16 cellular contexts compared by ENCODE assay signal in the genomic region with DNA sequence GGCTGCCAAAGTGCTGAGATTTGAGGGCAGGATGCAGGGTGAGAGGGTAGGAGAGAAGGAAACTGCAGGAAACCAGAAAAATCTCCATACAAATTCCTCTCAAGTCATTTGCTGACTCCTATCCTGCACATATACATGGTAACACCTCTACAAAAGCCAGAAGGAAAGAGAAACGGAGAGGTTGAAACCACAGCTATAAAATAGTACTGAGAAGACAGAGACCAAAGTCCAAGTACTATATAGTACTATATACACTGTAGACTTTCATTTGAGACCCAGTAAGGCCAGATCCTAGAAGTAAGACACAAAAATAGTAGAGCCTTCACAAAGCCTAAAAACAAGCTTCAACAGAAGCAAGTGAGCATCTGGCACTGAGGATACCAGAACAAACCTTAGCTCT.
DNase-seq lines count a peak whose midpoint lies in the region; ATAC-seq and TF ChIP-seq lines count a peak whose summit lies in the region.
"Had no signal": no experiment of that assay in that cellular context is flagged by ENCODE, and none has a peak within 500 bp of the region (broad histone marks: within the 10 kb centered on the region; RNA-seq: fewer than 3 reads in every experiment).

No MANE protein-coding gene starts in this region.

- H3K27ac Mint-ChIP-seq in GM23338, result no peak overlapping the region; the same call in 1 of the 2 replicates
- peak overlapping the region; percentile 94 for H3K27ac Mint-ChIP-seq in WTC11
- peak overlapping the region; percentile 21 for H3K27ac Mint-ChIP-seq in nephron progenitor cell
- H3K27ac Mint-ChIP-seq: CD4-positive, alpha-beta T cell; HFFc6 had no signal

- DNase-seq in GM23338 (ENCODE audit: low spot score) (peak; percentile 19), WTC11 (ENCODE audit: low spot score) (no peak), nephron progenitor cell (no peak), WERI-Rb-1 (no peak), G401 (ENCODE audit: low spot score) (no peak), HUDEP-2 (lab: John Stamatoyannopoulos, UW; ENCODE audit: unreplicated experiment in 76 of 76) (no peak)
- DNase-seq: AML-193; Caco-2; CD4-positive, alpha-beta T cell; GF-D8; HFFc6 had no signal

- H3K27me3 ChIP-seq in GM23338 (ENCODE audit: insufficient read depth) (no peaks in the 10 kb centered on the region), iPS-20b (ENCODE audit: insufficient read depth, low read length) (no peaks in the 10 kb centered on the region), WERI-Rb-1 (ENCODE audit: insufficient read depth, low read depth, severe bottlenecking) (no peaks in the 10 kb centered on the region)

- H3K9me3 ChIP-seq in iPS-20b (ENCODE audit: insufficient read depth, low read depth, low read length) (peaks cover 12% of the 10 kb centered on the region; the same call in 1 of the 2 replicates), WERI-Rb-1 (ENCODE audit: severe bottlenecking) (no peaks in the 10 kb centered on the region)
- H3K9me3 ChIP-seq: A549, Caco-2 had no signal

- H2AFZ ChIP-seq in GM23338, result no peak overlapping the region

- no peak overlapping the region for H3K9ac ChIP-seq in iPS-20b (ENCODE audit: low read depth, low read length)

- CTCF ChIA-PET in WTC11 (lab: Charles Lee), result interaction anchor here (0.7 kb wide), 1 partner anchor 261 kb away, joined by 4 read pairs; no protein-coding TSS in a partner anchor

- H3K4me1 Mint-ChIP-seq in GM23338 (peaks cover 21% of the 10 kb centered on the region), WTC11 (peaks cover 34% of the 10 kb centered on the region), nephron progenitor cell (no peaks in the 10 kb centered on the region)

- no peak overlapping the region for H3K4me3 ChIP-seq in GM23338
- no peak overlapping the region for H3K4me3 ChIP-seq in iPS-20b (ENCODE audit: low read length)
- H3K4me3 ChIP-seq in WERI-Rb-1 (ENCODE audit: low read depth, low read length), result no peak overlapping the region
- H3K4me3 ChIP-seq: A549 had no signal

- no peaks in the 10 kb centered on the region for H4K20me1 ChIP-seq in GM23338 (replicated peaks; ENCODE audit: insufficient read depth)

- peaks cover 25% of the 10 kb centered on the region; the same call in 1 of the 2 replicates for H3K36me3 ChIP-seq in GM23338 (ENCODE audit: insufficient read depth)
- peaks cover 17% of the 10 kb centered on the region for H3K36me3 ChIP-seq in iPS-20b (ENCODE audit: insufficient read depth, low read depth, low read length)
- peaks cover 3% of the 10 kb centered on the region; the same call in 1 of the 2 replicates for H3K36me3 ChIP-seq in WERI-Rb-1

- H3K9me3 Mint-ChIP-seq in GM23338, result peaks cover 33% of the 10 kb centered on the region
- H3K9me3 Mint-ChIP-seq in WTC11, result peaks cover 23% of the 10 kb centered on the region
- no peaks in the 10 kb centered on the region for H3K9me3 Mint-ChIP-seq in nephron progenitor cell
- H3K9me3 Mint-ChIP-seq: CD4-positive, alpha-beta T cell; HFFc6 had no signal

- in situ Hi-C loops in G401 (cut with HindIII; ENCODE audit: low sequenced_read_pairs), result no loop called here

- ATAC-seq in GM23338, result no peak
- peak; percentile 37 for ATAC-seq in WTC11
- ATAC-seq: A549, HCT116 had no signal

- POLR2A ChIA-PET in WTC11 (lab: Charles Lee), result no interaction called here

- peaks cover 16% of the 10 kb centered on the region for H3K4me1 ChIP-seq in GM23338 (ENCODE audit: insufficient read depth)
- H3K4me1 ChIP-seq in iPS-20b (ENCODE audit: insufficient read depth, low read length), result peaks cover 22% of the 10 kb centered on the region; the same call in 1 of the 2 replicates
- H3K4me1 ChIP-seq: A549 had no signal

- TF ChIP-seq CTCF in GM23338 (conservative IDR thresholded peaks at IDR 0.05; ENCODE audit: low read depth in 2 of 2) (no peak), WTC11 (IDR thresholded peaks at IDR 0.05) (no peak), nephron progenitor cell (IDR thresholded peaks at IDR 0.05) (no peak), WERI-Rb-1 (IDR thresholded peaks at IDR 0.05; ENCODE audit: low read depth, low read length) (no peak)

- H3K79me2 ChIP-seq in GM23338 (replicated peaks; ENCODE audit: insufficient read depth), result 0 out of 2 replicates have a peak, but pooled peaks cover 3% of the 10 kb centered on the region

- H3K4me2 ChIP-seq in GM23338, result no peak overlapping the region
- H3K4me2 ChIP-seq: A549 had no signal

- no peaks in the 10 kb centered on the region for H3F3A ChIP-seq in GM23338 (replicated peaks; ENCODE audit: low read depth)

- H3K9me2 ChIP-seq in GM23338 (ENCODE audit: insufficient read depth), result no peaks in the 10 kb centered on the region

- H3K4me3 Mint-ChIP-seq in GM23338, result no peak overlapping the region
- H3K4me3 Mint-ChIP-seq in WTC11, result no peak overlapping the region
- H3K4me3 Mint-ChIP-seq in nephron progenitor cell, result no peak overlapping the region
- H3K4me3 Mint-ChIP-seq: CD4-positive, alpha-beta T cell; HFFc6 had no signal

- H3K36me3 Mint-ChIP-seq in GM23338 (ENCODE audit: low read depth), result peaks cover 51% of the 10 kb centered on the region
- H3K36me3 Mint-ChIP-seq in WTC11, result peaks cover 43% of the 10 kb centered on the region
- H3K36me3 Mint-ChIP-seq in nephron progenitor cell (ENCODE audit: low read depth), result peaks cover 16% of the 10 kb centered on the region

- H3K27ac ChIP-seq in GM23338 (ENCODE audit: low read depth) (no peak overlapping the region), iPS-20b (ENCODE audit: low read length) (peak overlapping the region; percentile 63), WERI-Rb-1 (no peak overlapping the region)
- H3K27ac ChIP-seq: 22Rv1, A549, C4-2B had no signal

- peaks cover 4% of the 10 kb centered on the region for H3K27me3 Mint-ChIP-seq in GM23338 (ENCODE audit: insufficient read depth, low read depth, poor library complexity)
- H3K27me3 Mint-ChIP-seq in WTC11 (ENCODE audit: low read depth), result no peaks in the 10 kb centered on the region
- H3K27me3 Mint-ChIP-seq in nephron progenitor cell (ENCODE audit: low read depth, poor library complexity), result peaks cover 2% of the 10 kb centered on the region
- H3K27me3 Mint-ChIP-seq: CD4-positive, alpha-beta T cell had no signal

TF ChIP-seq in GM23338, 12 proteins besides CTCF, POLR2A, EP300 and RAD21:
- TF ChIP-seq CREB1 (CRISPR knock-in tag; IDR thresholded peaks at IDR 0.05; ENCODE audit: low read depth) (no peak), ZNF114 (CRISPR knock-in tag; IDR thresholded peaks at IDR 0.05) (no peak), EZH2 (IDR thresholded peaks at IDR 0.05; ENCODE audit: low read depth, unreplicated experiment) (no peak), ZNF331 (CRISPR knock-in tag; IDR thresholded peaks at IDR 0.05; ENCODE audit: low read depth) (no peak), POLR2AphosphoS5 (IDR thresholded peaks at IDR 0.05; ENCODE audit: low read depth) (no peak), JUNB (IDR thresholded peaks at IDR 0.05; ENCODE audit: unreplicated experiment) (no peak), NANOG (IDR thresholded peaks at IDR 0.05; ENCODE audit: borderline replicate concordance) (no peak)

TF ChIP-seq in WTC11, 78 proteins besides CTCF, POLR2A, EP300 and RAD21 (continues in another document):
- TF ChIP-seq FOXJ3 (CRISPR knock-in tag; IDR thresholded peaks at IDR 0.05; ENCODE audit: borderline replicate concordance) (no peak), PRRX2 (CRISPR knock-in tag; IDR thresholded peaks at IDR 0.05) (no peak), ZNF219 (CRISPR knock-in tag; IDR thresholded peaks at IDR 0.05; ENCODE audit: borderline replicate concordance) (no peak), NR2C2 (CRISPR knock-in tag; IDR thresholded peaks at IDR 0.05) (no peak)
- TF ChIP-seq, protein P1, sequence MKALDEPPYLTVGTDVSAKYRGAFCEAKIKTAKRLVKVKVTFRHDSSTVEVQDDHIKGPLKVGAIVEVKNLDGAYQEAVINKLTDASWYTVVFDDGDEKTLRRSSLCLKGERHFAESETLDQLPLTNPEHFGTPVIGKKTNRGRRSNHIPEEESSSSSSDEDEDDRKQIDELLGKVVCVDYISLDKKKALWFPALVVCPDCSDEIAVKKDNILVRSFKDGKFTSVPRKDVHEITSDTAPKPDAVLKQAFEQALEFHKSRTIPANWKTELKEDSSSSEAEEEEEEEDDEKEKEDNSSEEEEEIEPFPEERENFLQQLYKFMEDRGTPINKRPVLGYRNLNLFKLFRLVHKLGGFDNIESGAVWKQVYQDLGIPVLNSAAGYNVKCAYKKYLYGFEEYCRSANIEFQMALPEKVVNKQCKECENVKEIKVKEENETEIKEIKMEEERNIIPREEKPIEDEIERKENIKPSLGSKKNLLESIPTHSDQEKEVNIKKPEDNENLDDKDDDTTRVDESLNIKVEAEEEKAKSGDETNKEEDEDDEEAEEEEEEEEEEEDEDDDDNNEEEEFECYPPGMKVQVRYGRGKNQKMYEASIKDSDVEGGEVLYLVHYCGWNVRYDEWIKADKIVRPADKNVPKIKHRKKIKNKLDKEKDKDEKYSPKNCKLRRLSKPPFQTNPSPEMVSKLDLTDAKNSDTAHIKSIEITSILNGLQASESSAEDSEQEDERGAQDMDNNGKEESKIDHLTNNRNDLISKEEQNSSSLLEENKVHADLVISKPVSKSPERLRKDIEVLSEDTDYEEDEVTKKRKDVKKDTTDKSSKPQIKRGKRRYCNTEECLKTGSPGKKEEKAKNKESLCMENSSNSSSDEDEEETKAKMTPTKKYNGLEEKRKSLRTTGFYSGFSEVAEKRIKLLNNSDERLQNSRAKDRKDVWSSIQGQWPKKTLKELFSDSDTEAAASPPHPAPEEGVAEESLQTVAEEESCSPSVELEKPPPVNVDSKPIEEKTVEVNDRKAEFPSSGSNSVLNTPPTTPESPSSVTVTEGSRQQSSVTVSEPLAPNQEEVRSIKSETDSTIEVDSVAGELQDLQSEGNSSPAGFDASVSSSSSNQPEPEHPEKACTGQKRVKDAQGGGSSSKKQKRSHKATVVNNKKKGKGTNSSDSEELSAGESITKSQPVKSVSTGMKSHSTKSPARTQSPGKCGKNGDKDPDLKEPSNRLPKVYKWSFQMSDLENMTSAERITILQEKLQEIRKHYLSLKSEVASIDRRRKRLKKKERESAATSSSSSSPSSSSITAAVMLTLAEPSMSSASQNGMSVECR (CRISPR knock-in tag; IDR thresholded peaks at IDR 0.05; ENCODE audit: borderline replicate concordance), result no peak
